In the genomic region with DNA sequence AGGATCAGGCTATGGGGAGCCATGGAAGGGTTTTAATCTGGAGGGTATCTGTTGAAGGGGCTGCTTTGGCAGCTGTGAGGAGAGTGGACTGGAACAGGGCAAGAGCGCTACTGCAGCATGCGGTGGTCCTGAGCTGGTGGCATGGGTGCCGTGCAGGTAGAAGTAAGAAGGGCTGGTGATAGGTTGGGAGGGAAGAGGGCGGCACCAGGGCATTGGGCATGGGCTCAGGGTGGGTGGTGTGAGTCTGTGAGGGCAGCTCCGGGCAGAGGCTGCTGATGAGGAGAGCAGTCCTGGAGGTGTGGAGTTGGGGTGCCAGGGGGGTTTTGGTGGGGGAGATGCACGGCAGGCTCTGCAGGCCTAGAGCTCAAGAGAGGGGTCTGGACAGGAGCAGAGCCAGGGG, we compare ENCODE assay signal across 20 cellular contexts. TPM values are rescaled to one million over a fixed set of nuclear protein-coding genes. Genes with fewer than 3 reads are reported as not detected.
DNase-seq lines count a peak whose midpoint lies in the region; ATAC-seq and TF ChIP-seq lines count a peak whose summit lies in the region.
"Had no signal": no experiment of that assay in that cellular context is flagged by ENCODE, and none has a peak within 500 bp of the region (broad histone marks: within the 10 kb centered on the region; RNA-seq: fewer than 3 reads in every experiment).

No MANE protein-coding gene starts in this region.

- no peak for DNase-seq in activated naive CD8-positive, alpha-beta T cell treated with anti-CD3 and anti-CD28 coated beads, Interleukin-2, amount 50 U/mL, for 24 hours
- DNase-seq in esophagus squamous epithelium (lab: John Stamatoyannopoulos, UW) (no peak), prostate gland (ENCODE audit: low spot score) (no peak), dorsolateral prefrontal cortex (no peak), lower lobe of right lung (no peak), HuH-7.5 (ENCODE audit: low spot score) (no peak)
- DNase-seq: activated naive CD4-positive, alpha-beta T cell; DMS79 treated with DMSO at 0.1 percent for 48 hours; erythroblast; NCI-H526 treated with DMSO at 0.1 percent for 48 hours; SJCRH30; stimulated activated CD4-positive, alpha-beta T cell treated with anti-CD3 and anti-CD28 coated beads, Interleukin-4, amount 100 ng/mL, for 24 hours; T1000 had no signal

- H3K27ac ChIP-seq in esophagus squamous epithelium: peak overlapping the region; percentile 67 to 89 (median 83)
- H3K27ac ChIP-seq in prostate gland: peak overlapping the region; percentile 67 to 80
- H3K27ac ChIP-seq in dorsolateral prefrontal cortex: no peak overlapping the region
- H3K27ac ChIP-seq in lower lobe of right lung: no peak overlapping the region
- H3K27ac ChIP-seq: parathyroid adenoma, SJCRH30 had no signal

- H3K27me3 Mint-ChIP-seq in activated naive CD8-positive, alpha-beta T cell: no peaks in the 10 kb centered on the region
- peaks cover 2% of the 10 kb centered on the region for H3K27me3 Mint-ChIP-seq in activated naive CD8-positive, alpha-beta T cell treated with anti-CD3 and anti-CD28 coated beads, Interleukin-2, amount 50 U/mL, for 24 hours

- H3K27ac Mint-ChIP-seq in activated naive CD8-positive, alpha-beta T cell: peak overlapping the region; percentile 72
- no peak overlapping the region for H3K27ac Mint-ChIP-seq in activated naive CD8-positive, alpha-beta T cell treated with anti-CD3 and anti-CD28 coated beads, Interleukin-2, amount 50 U/mL, for 24 hours

- H3K4me1 Mint-ChIP-seq in activated naive CD8-positive, alpha-beta T cell (ENCODE audit: low read depth): peaks cover 25% of the 10 kb centered on the region
- H3K4me1 Mint-ChIP-seq in activated naive CD8-positive, alpha-beta T cell treated with anti-CD3 and anti-CD28 coated beads, Interleukin-2, amount 50 U/mL, for 24 hours: peaks cover 35% of the 10 kb centered on the region

- TF ChIP-seq CTCF in esophagus squamous epithelium (IDR thresholded peaks at IDR 0.05) (no peak), prostate gland (IDR thresholded peaks at IDR 0.05) (no peak), dorsolateral prefrontal cortex (IDR thresholded peaks at IDR 0.05 in 54 of 56, conservative IDR thresholded peaks at IDR 0.05 in 2 of 56; ENCODE audit: low read depth in 1 of 56, partially characterized antibody in 56 of 56) (no peak), lower lobe of right lung (IDR thresholded peaks at IDR 0.05) (no peak)

- H3K9me3 ChIP-seq in esophagus squamous epithelium (no peaks in the 10 kb centered on the region), prostate gland (no peaks in the 10 kb centered on the region), lower lobe of right lung (no peaks in the 10 kb centered on the region)
- H3K9me3 ChIP-seq: SJCRH30 had no signal

- H3K4me3 Mint-ChIP-seq in activated naive CD8-positive, alpha-beta T cell: no peak overlapping the region
- no peak overlapping the region for H3K4me3 Mint-ChIP-seq in activated naive CD8-positive, alpha-beta T cell treated with anti-CD3 and anti-CD28 coated beads, Interleukin-2, amount 50 U/mL, for 24 hours

- WGBS in esophagus squamous epithelium, 2 donors: 67 to 73% methylated on average over 6 of the region's 6 CpGs
- WGBS in prostate gland: 67% methylated on average over 6 of the region's 6 CpGs

- H3K36me3 Mint-ChIP-seq in activated naive CD8-positive, alpha-beta T cell: no peaks in the 10 kb centered on the region
- no peaks in the 10 kb centered on the region for H3K36me3 Mint-ChIP-seq in activated naive CD8-positive, alpha-beta T cell treated with anti-CD3 and anti-CD28 coated beads, Interleukin-2, amount 50 U/mL, for 24 hours (ENCODE audit: low read depth)

- peaks cover 0 to 10% (median 0%) of the 10 kb centered on the region in 3 donors for H3K4me1 ChIP-seq in esophagus squamous epithelium
- H3K4me1 ChIP-seq in prostate gland (replicated peaks): no peaks in the 10 kb centered on the region
- peaks cover 7% of the 10 kb centered on the region for H3K4me1 ChIP-seq in lower lobe of right lung
- H3K4me1 ChIP-seq: parathyroid adenoma, SJCRH30 had no signal

- H3K36me3 ChIP-seq in esophagus squamous epithelium (no peaks in the 10 kb centered on the region), prostate gland (no peaks in the 10 kb centered on the region), lower lobe of right lung (no peaks in the 10 kb centered on the region)
- H3K36me3 ChIP-seq: SJCRH30 had no signal

- intact Hi-C loops in esophagus squamous epithelium (cut with DNase I): no loop called here
- intact Hi-C loops in prostate gland (cut with DNase I): loop anchor here (5.0 kb wide), 1 partner anchor 58 kb away; no protein-coding TSS in a partner anchor
- intact Hi-C loops in dorsolateral prefrontal cortex (cut with DNase I): no loop called here
- intact Hi-C loops in lower lobe of right lung (cut with DNase I): no loop called here

- H3K9me3 Mint-ChIP-seq in activated naive CD8-positive, alpha-beta T cell (ENCODE audit: low read depth): no peaks in the 10 kb centered on the region
- H3K9me3 Mint-ChIP-seq in activated naive CD8-positive, alpha-beta T cell treated with anti-CD3 and anti-CD28 coated beads, Interleukin-2, amount 50 U/mL, for 24 hours: no peaks in the 10 kb centered on the region

- H3K4me3 ChIP-seq in esophagus squamous epithelium: peak overlapping the region; percentile 14 to 58 (median 41)
- H3K4me3 ChIP-seq in prostate gland: peak overlapping the region; percentile 15 to 29
- no peak overlapping the region for H3K4me3 ChIP-seq in dorsolateral prefrontal cortex
- H3K4me3 ChIP-seq in lower lobe of right lung: no peak overlapping the region
- H3K4me3 ChIP-seq: SJCRH30 had no signal

- no peak for ATAC-seq in activated naive CD8-positive, alpha-beta T cell treated with anti-CD3 and anti-CD28 coated beads, Interleukin-2, amount 50 U/mL, for 24 hours
- no peak for ATAC-seq in GM21367 (IDR thresholded peaks at IDR 0.05; ENCODE audit: unreplicated experiment)
- ATAC-seq in lower lobe of right lung: no peak
- ATAC-seq: activated CD4-positive, CD25-positive, alpha-beta regulatory T cell treated with anti-CD3 and anti-CD28 coated beads, Interleukin-2, amount 50 U/mL, for 24 hours; left lobe of liver had no signal

- H3K27me3 ChIP-seq in esophagus squamous epithelium (no peaks in the 10 kb centered on the region), prostate gland (replicated peaks; ENCODE audit: insufficient read depth) (no peaks in the 10 kb centered on the region), dorsolateral prefrontal cortex (peaks cover 0 to 2% (median 0%) of the 10 kb centered on the region in 45 donors), lower lobe of right lung (ENCODE audit: low read depth) (no peaks in the 10 kb centered on the region)

- TF ChIP-seq POLR2A in esophagus squamous epithelium (IDR thresholded peaks at IDR 0.05) (no peak), prostate gland (IDR thresholded peaks at IDR 0.05) (no peak)

RNA-seq across cellular contexts. Expression of a gene that starts 2.1 kb away (rescaled TPM):
- total RNA-seq in esophagus squamous epithelium (100 to 1,000 TPM in 3 of 4 donors, 10 to 100 TPM in 1; 37.7 to 809 (median 109) TPM), prostate gland (1,000 to 10,000 TPM; 1,031 to 1,176 TPM), dorsolateral prefrontal cortex (10 to 100 TPM in 9 of 120 experiments, 1 to 10 TPM in 63, under 1 TPM in 29, not detected in 19; 0.29 to 66.1 (median 2.0) TPM), lower lobe of right lung (22.2 TPM)
- total RNA-seq: dermis microvascular lymphatic vessel endothelial cell, HT1080 had no signal

RNA-seq across cellular contexts. Expression of a gene that starts 31.8 kb away (rescaled TPM):
- total RNA-seq in esophagus squamous epithelium (10 to 100 TPM; 23.5 to 53.4 (median 40.2) TPM), prostate gland (100 to 1,000 TPM in 1 of 2 donors, 10 to 100 TPM in 1; 77.4 to 107 TPM), dorsolateral prefrontal cortex (10 to 100 TPM; 29.0 to 56.8 (median 44.9) TPM), lower lobe of right lung (38.0 TPM)

Comparison
In these comparisons a context has a peak if more than half of its experiments do, and no peak if none do; other contexts are left out.
1. H3K27ac ChIP-seq: peak in esophagus squamous epithelium (4 of 4) and prostate gland (2 of 2); none in dorsolateral prefrontal cortex (0 of 59) and lower lobe of right lung (single experiment).
2. H3K4me3 ChIP-seq: peak in esophagus squamous epithelium (4 of 4) and prostate gland (2 of 2); none in dorsolateral prefrontal cortex (0 of 59) and lower lobe of right lung (single experiment).